ENCODE assay signal across 15 cellular contexts in genomic region chr16:20610192-20610891, GRCh38. TPM values are rescaled to one million over a fixed set of nuclear protein-coding genes. Genes with fewer than 3 reads are reported as not detected.
DNase-seq lines count a peak whose midpoint lies in the region; ATAC-seq and TF ChIP-seq lines count a peak whose summit lies in the region.
"Had no signal": no experiment of that assay in that cellular context is flagged by ENCODE, and none has a peak within 500 bp of the region (broad histone marks: within the 10 kb centered on the region; RNA-seq: fewer than 3 reads in every experiment).

No MANE protein-coding gene starts in this region.

- TF ChIP-seq CTCF in body of pancreas (IDR thresholded peaks at IDR 0.05) (no peak), stomach (IDR thresholded peaks at IDR 0.05) (no peak), GM20000 (IDR thresholded peaks at IDR 0.05; ENCODE audit: extremely low read depth, missing control alignments) (no peak)

- no peak for TF ChIP-seq POLR2A in body of pancreas (IDR thresholded peaks at IDR 0.05)
- TF ChIP-seq POLR2A in stomach (IDR thresholded peaks at IDR 0.05), result no peak

- H3K27ac ChIP-seq in body of pancreas, result peak overlapping the region; percentile 82 to 96 (median 88)
- H3K27ac ChIP-seq in stomach, result peak overlapping the region; percentile 46 to 78 (median 74)

- H3K9me3 ChIP-seq in body of pancreas (no peaks in the 10 kb centered on the region), stomach (no peaks in the 10 kb centered on the region)
- H3K9me3 ChIP-seq: prostate gland, uterus had no signal

- intact Hi-C loops in body of pancreas (cut with DNase I), result no loop called here
- intact Hi-C loops in stomach (cut with DNase I; ENCODE audit: low total_unique reads), result no loop called here

- H3K36me3 ChIP-seq in body of pancreas (replicated peaks in 1 of 2; ENCODE audit: insufficient read depth in 1 of 2, low read depth in 2 of 2), result no peaks in the 10 kb centered on the region
- no peaks in the 10 kb centered on the region for H3K36me3 ChIP-seq in stomach
- H3K36me3 ChIP-seq: gastroesophageal sphincter, prostate gland, uterus had no signal

- DNase-seq in NCI-H1105 treated with DMSO at 0.1 percent for 48 hours (lab: John Stamatoyannopoulos, UW), result peak; percentile 83
- peak; percentile 96 for DNase-seq in NCI-H345 (lab: John Stamatoyannopoulos, UW)
- DNase-seq in body of pancreas, result peak in 3 of 4 donors; percentile 63 to 89 (median 66)
- DNase-seq in stomach, result no peak
- DNase-seq in activated gamma-delta T cell (lab: John Stamatoyannopoulos, UW), result no peak
- no peak for DNase-seq in GM20000 (ENCODE audit: low spot score)
- no peak for DNase-seq in ureter (ENCODE audit: low spot score)
- DNase-seq: activated B cell treated with CpG ODN at 0.5 μM for 24 hours; activated naive CD8-positive, alpha-beta T cell treated with anti-CD3 and anti-CD28 coated beads, Interleukin-2, amount 10 ng/mL, durations not matched to agents 7 days and 5 days; central memory CD4-positive, alpha-beta T cell; NCI-H1436; uterus had no signal

- H3K27me3 ChIP-seq in body of pancreas (no peaks in the 10 kb centered on the region), stomach (no peaks in the 10 kb centered on the region)
- H3K27me3 ChIP-seq: gastroesophageal sphincter, uterus had no signal

- H3K4me3 ChIP-seq in body of pancreas, result no peak overlapping the region
- no peak overlapping the region for H3K4me3 ChIP-seq in stomach
- H3K4me3 ChIP-seq: gastroesophageal sphincter, prostate gland, uterus had no signal

- TF ChIP-seq EP300 in stomach (IDR thresholded peaks at IDR 0.05), result no peak

- peak; percentile 7 for ATAC-seq in body of pancreas

- 34 to 66% methylated on average over 4 to 6 of the region's 6 CpGs for WGBS in body of pancreas, 2 donors
- 63 to 77% (median 69%) methylated on average over 6 of the region's 6 CpGs for WGBS in stomach, 5 donors

- H3K4me1 ChIP-seq in body of pancreas (peaks cover 55% of the 10 kb centered on the region), stomach (peaks cover 32 to 49% (median 36%) of the 10 kb centered on the region in 4 donors)
- H3K4me1 ChIP-seq: prostate gland, uterus had no signal

RNA-seq across cellular contexts. Expression of gene ACSM2B, which starts 34.2 kb away (rescaled TPM):
- total RNA-seq in body of pancreas (1 to 10 TPM; 1.3 to 2.3 TPM), stomach (1 to 10 TPM in 1 of 5 donors, not detected in 4; 1.8 TPM), ureter (not detected)
- polyA plus RNA-seq in stomach, result under 1 TPM in 1 of 3 donors, not detected in 2; 0.20 TPM
- total RNA-seq: activated B cell treated with CpG ODN at 0.5 μM for 24 hours; activated naive CD8-positive, alpha-beta T cell treated with anti-CD3 and anti-CD28 coated beads, Interleukin-2, amount 10 ng/mL, durations not matched to agents 7 days and 5 days; myocyte; prostate gland had no signal

Comparison
In these comparisons a context has a peak if more than half of its experiments do, and no peak if none do; other contexts are left out.
1. DNase-seq: peak in NCI-H1105 treated with DMSO at 0.1 percent for 48 hours (single experiment), NCI-H345 (single experiment) and body of pancreas (3 of 4); none in stomach (single experiment), activated gamma-delta T cell (single experiment), GM20000 (single experiment) and ureter (single experiment).